ENCODE assay signal across 24 cellular contexts in the genomic region with DNA sequence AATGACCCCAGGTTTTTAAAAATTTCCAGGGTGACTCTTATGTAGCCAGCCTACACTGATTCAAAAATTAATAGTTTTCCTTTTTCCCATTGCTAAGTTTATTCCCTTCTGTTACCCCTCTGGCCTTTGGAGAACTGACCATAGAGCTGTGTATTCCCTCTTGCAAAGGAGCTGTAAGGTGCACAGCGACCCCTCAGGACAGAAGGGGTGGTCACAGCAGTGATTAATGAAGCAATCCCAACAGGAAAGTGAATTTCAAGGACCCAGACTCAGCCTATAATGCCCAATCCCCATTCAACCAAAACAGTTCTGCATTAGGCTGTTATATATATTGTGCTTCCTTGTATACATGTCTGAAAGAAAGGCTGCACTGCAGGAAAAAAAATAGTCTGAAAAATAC.
DNase-seq lines count a peak whose midpoint lies in the region; ATAC-seq and TF ChIP-seq lines count a peak whose summit lies in the region.
"Had no signal": no experiment of that assay in that cellular context is flagged by ENCODE, and none has a peak within 500 bp of the region (broad histone marks: within the 10 kb centered on the region; RNA-seq: fewer than 3 reads in every experiment).

No MANE protein-coding gene starts in this region.

- H3K9me3 ChIP-seq in BE2C, result no peaks in the 10 kb centered on the region
- no peaks in the 10 kb centered on the region for H3K9me3 ChIP-seq in HCT116 (ENCODE audit: control insufficient read depth in 1 of 2, insufficient read depth in 1 of 2, low read depth in 1 of 2, low read length in 2 of 2)
- H3K9me3 ChIP-seq in neural progenitor cell (ENCODE audit: low read depth), result no peaks in the 10 kb centered on the region
- no peaks in the 10 kb centered on the region for H3K9me3 ChIP-seq in CD4-positive, alpha-beta memory T cell (ENCODE audit: control insufficient read depth in 1 of 2, low read length in 2 of 2)
- no peaks in the 10 kb centered on the region for H3K9me3 ChIP-seq in testis
- H3K9me3 ChIP-seq: esophagus squamous epithelium had no signal

- peaks cover 2% of the 10 kb centered on the region for H3K27me3 Mint-ChIP-seq in neural progenitor cell (ENCODE audit: insufficient read depth, low read depth)
- peaks cover 5 to 17% of the 10 kb centered on the region in 2 donors for H3K27me3 Mint-ChIP-seq in CD4-positive, alpha-beta memory T cell

- TF ChIP-seq CTCF in BE2C (IDR thresholded peaks at IDR 0.05; ENCODE audit: low read depth, low read length), result peak; percentile 42
- peak in 2 of 3 experiments; percentile 39 to 47; a peak in 4 of 6 replicates for TF ChIP-seq CTCF in HCT116 (IDR thresholded peaks at IDR 0.05 in 2 of 3, conservative IDR thresholded peaks at IDR 0.05 in 1 of 3; ENCODE audit: borderline replicate concordance in 1 of 3, insufficient read depth in 1 of 3, low read depth in 2 of 3, low read length in 2 of 3)
- TF ChIP-seq CTCF in astrocyte of the spinal cord (IDR thresholded peaks at IDR 0.05; ENCODE audit: low read depth, low read length), result peak; percentile 3
- peak; percentile 47 for TF ChIP-seq CTCF in neural progenitor cell (IDR thresholded peaks at IDR 0.05)
- TF ChIP-seq CTCF in testis (IDR thresholded peaks at IDR 0.05), result no peak

- no peak overlapping the region for H3K27ac Mint-ChIP-seq in neural progenitor cell
- H3K27ac Mint-ChIP-seq in CD4-positive, alpha-beta memory T cell, result no peak overlapping the region
- H3K27ac Mint-ChIP-seq: activated naive CD8-positive, alpha-beta T cell treated with anti-CD3 and anti-CD28 coated beads, Interleukin-2, amount 50 U/mL, for 24 hours; brain; effector memory CD8-positive, alpha-beta T cell had no signal

- H3K79me2 ChIP-seq in HCT116 (ENCODE audit: insufficient read depth, low read length), result no peaks in the 10 kb centered on the region
- H3K79me2 ChIP-seq in neural progenitor cell (ENCODE audit: low read depth), result no peaks in the 10 kb centered on the region

- BruUV-seq in HCT116 (replicated peaks; lab: Mats Ljungman, UMichigan), result no TSS peak

- H3K9ac ChIP-seq in HCT116 (ENCODE audit: low read length) (no peak overlapping the region), neural progenitor cell (no peak overlapping the region)

- H3K9me2 ChIP-seq in HCT116 (ENCODE audit: insufficient read depth), result no peaks in the 10 kb centered on the region

- in situ Hi-C loops in astrocyte of the spinal cord (cut with HindIII; ENCODE audit: low sequenced_read_pairs), result no loop called here

- DNase-seq in BE2C, result peak; percentile 6
- DNase-seq in HCT116 (ENCODE audit: low read depth, low spot score), result no peak
- no peak for DNase-seq in astrocyte of the spinal cord (ENCODE audit: low read depth, low spot score)
- peak; percentile 21 for DNase-seq in neural progenitor cell (ENCODE audit: low spot score)
- DNase-seq in COLO829 (ENCODE audit: low spot score), result no peak
- DNase-seq in CD4-positive, alpha-beta memory T cell, result no peak
- DNase-seq in testis, result no peak
- DNase-seq: activated CD4-positive, alpha-beta T cell treated with anti-CD3 and anti-CD28 coated beads, Interleukin-2, amount 50 U/mL, for 48 hours; activated CD4-positive, CD25-positive, alpha-beta regulatory T cell; activated effector memory CD4-positive, alpha-beta T cell treated with Interleukin-2 at 50 U/mL for 16 hours; activated naive CD8-positive, alpha-beta T cell treated with anti-CD3 and anti-CD28 coated beads, Interleukin-2, amount 50 U/mL, for 24 hours; effector memory CD8-positive, alpha-beta T cell; esophagus squamous epithelium; KBM-7; kidney glomerular epithelial cell; mammary epithelial cell; NCI-H1694 treated with DMSO at 0.1 percent for 48 hours; NCI-H526; stimulated activated CD4-positive, alpha-beta T cell treated with anti-CD3 and anti-CD28 coated beads, Interleukin-15, amount 100 ng/mL, for 24 hours; T1000 had no signal

- intact Hi-C loops in HCT116 (cut with micrococcal nuclease) (no loop called here), testis (cut with DNase I; ENCODE audit: low total_unique reads) (no loop called here)
- intact Hi-C loops in CD4-positive, alpha-beta memory T cell (cut with micrococcal nuclease), result no loop called here

- H2AFZ ChIP-seq in HCT116 (ENCODE audit: low read depth, low read length, poor library complexity, severe bottlenecking) (no peak overlapping the region), neural progenitor cell (replicated peaks) (no peak overlapping the region)

- no peak overlapping the region for H3K4me2 ChIP-seq in HCT116 (ENCODE audit: low read length)
- no peak overlapping the region for H3K4me2 ChIP-seq in neural progenitor cell

- no peaks in the 10 kb centered on the region for H3K36me3 Mint-ChIP-seq in neural progenitor cell
- H3K36me3 Mint-ChIP-seq in CD4-positive, alpha-beta memory T cell, result no peaks in the 10 kb centered on the region
- H3K36me3 Mint-ChIP-seq: brain had no signal

- H3K4me1 ChIP-seq in BE2C (no peaks in the 10 kb centered on the region), HCT116 (ENCODE audit: control insufficient read depth in 1 of 2, insufficient read depth in 2 of 2, low read length in 2 of 2) (no peaks in the 10 kb centered on the region), neural progenitor cell (no peaks in the 10 kb centered on the region), testis (no peaks in the 10 kb centered on the region)
- H3K4me1 ChIP-seq in CD4-positive, alpha-beta memory T cell (ENCODE audit: insufficient read depth, low read length), result no peaks in the 10 kb centered on the region
- H3K4me1 ChIP-seq: esophagus squamous epithelium, gastroesophageal sphincter, right atrium auricular region had no signal

- H3K4me1 Mint-ChIP-seq in neural progenitor cell, result no peaks in the 10 kb centered on the region
- H3K4me1 Mint-ChIP-seq in CD4-positive, alpha-beta memory T cell, result no peaks in the 10 kb centered on the region
- H3K4me1 Mint-ChIP-seq: activated naive CD8-positive, alpha-beta T cell treated with anti-CD3 and anti-CD28 coated beads, Interleukin-2, amount 50 U/mL, for 24 hours had no signal

- 38 to 45% methylated on average over 1 of the region's 1 CpG for WGBS in testis, 2 donors

- H3K27ac ChIP-seq in HCT116 (ENCODE audit: low read depth, low read length), result no peak overlapping the region
- H3K27ac ChIP-seq in neural progenitor cell, result no peak overlapping the region
- H3K27ac ChIP-seq in CD4-positive, alpha-beta memory T cell (ENCODE audit: low read depth, low read length), result no peak overlapping the region
- no peak overlapping the region for H3K27ac ChIP-seq in testis
- H3K27ac ChIP-seq: esophagus squamous epithelium, gastroesophageal sphincter, right atrium auricular region had no signal

- peaks cover 14% of the 10 kb centered on the region for H3K9me3 Mint-ChIP-seq in neural progenitor cell
- H3K9me3 Mint-ChIP-seq in CD4-positive, alpha-beta memory T cell, result peaks cover 0 to 11% (median 2%) of the 10 kb centered on the region in 8 donors

- no peak for TF ChIP-seq POLR2A in HCT116 (IDR thresholded peaks at IDR 0.05; ENCODE audit: borderline replicate concordance, extremely low read depth, insufficient read depth, insufficient read length)
- TF ChIP-seq POLR2A in testis (IDR thresholded peaks at IDR 0.05), result no peak

- POLR2A ChIA-PET in HCT116 (lab: Charles Lee), result no interaction called here
- POLR2A ChIA-PET in CD4-positive, alpha-beta memory T cell (lab: Charles Lee; ENCODE audit: partially characterized antibody), result no interaction called here

- H3K4me3 ChIP-seq in BE2C (ENCODE audit: low read depth, low read length), result no peak overlapping the region
- no peak overlapping the region for H3K4me3 ChIP-seq in HCT116 (replicated peaks in 1 of 2; ENCODE audit: low read depth in 1 of 2, low read length in 2 of 2)
- H3K4me3 ChIP-seq in astrocyte of the spinal cord (ENCODE audit: low read depth, low read length), result no peak overlapping the region
- no peak overlapping the region for H3K4me3 ChIP-seq in neural progenitor cell
- H3K4me3 ChIP-seq in CD4-positive, alpha-beta memory T cell (ENCODE audit: low read length in 2 of 2), result no peak overlapping the region
- H3K4me3 ChIP-seq in testis, result no peak overlapping the region
- H3K4me3 ChIP-seq: esophagus squamous epithelium, gastroesophageal sphincter, right atrium auricular region had no signal

- RAD21 ChIA-PET in HCT116 (lab: Charles Lee; ENCODE audit: low non-redundant PET in 1 of 2, low total read pairs in 2 of 2, uncharacterized antibody in 2 of 2, unreplicated experiment in 2 of 2), result no interaction called here

- H3K27me3 ChIP-seq in BE2C (no peaks in the 10 kb centered on the region), HCT116 (ENCODE audit: insufficient read depth, low read length) (no peaks in the 10 kb centered on the region), neural progenitor cell (no peaks in the 10 kb centered on the region), testis (no peaks in the 10 kb centered on the region)
- no peaks in the 10 kb centered on the region for H3K27me3 ChIP-seq in CD4-positive, alpha-beta memory T cell (ENCODE audit: insufficient read depth, low read length)
- H3K27me3 ChIP-seq: esophagus squamous epithelium, right atrium auricular region had no signal

- no peaks in the 10 kb centered on the region for H3F3A ChIP-seq in neural progenitor cell (ENCODE audit: low read depth)

- CTCF ChIA-PET in HCT116 (lab: Charles Lee), result interaction anchor here (1.1 to 1.7 kb wide), 2 partner anchors 8 to 9 kb away, joined by 4 read pairs; no protein-coding TSS in a partner anchor
- CTCF ChIA-PET in CD4-positive, alpha-beta memory T cell (lab: Charles Lee; ENCODE audit: partially characterized antibody), result interaction anchor here (1.7 kb wide), 1 partner anchor 10 kb away, joined by 8 read pairs; no protein-coding TSS in a partner anchor

- H3K36me3 ChIP-seq in BE2C (no peaks in the 10 kb centered on the region), HCT116 (ENCODE audit: control insufficient read depth in 1 of 2, insufficient read depth in 2 of 2, low read length in 2 of 2) (no peaks in the 10 kb centered on the region), neural progenitor cell (no peaks in the 10 kb centered on the region), testis (ENCODE audit: low read depth, missing control alignments) (no peaks in the 10 kb centered on the region)
- H3K36me3 ChIP-seq in CD4-positive, alpha-beta memory T cell (ENCODE audit: insufficient read depth, low read length), result no peaks in the 10 kb centered on the region
- H3K36me3 ChIP-seq: esophagus squamous epithelium, gastroesophageal sphincter, right atrium auricular region had no signal

- ATAC-seq in HCT116 (peak; percentile 53), GM21737 (IDR thresholded peaks at IDR 0.05; ENCODE audit: unreplicated experiment) (no peak)
- ATAC-seq: activated naive CD8-positive, alpha-beta T cell treated with anti-CD3 and anti-CD28 coated beads, Interleukin-2, amount 50 U/mL, for 24 hours; effector memory CD8-positive, alpha-beta T cell; gastroesophageal sphincter had no signal

- no peak overlapping the region for H3K4me3 Mint-ChIP-seq in neural progenitor cell
- H3K4me3 Mint-ChIP-seq in CD4-positive, alpha-beta memory T cell, result no peak overlapping the region
- H3K4me3 Mint-ChIP-seq: activated naive CD8-positive, alpha-beta T cell treated with anti-CD3 and anti-CD28 coated beads, Interleukin-2, amount 50 U/mL, for 24 hours; brain; effector memory CD8-positive, alpha-beta T cell had no signal

- H4K20me1 ChIP-seq in HCT116 (ENCODE audit: insufficient read depth) (no peaks in the 10 kb centered on the region), neural progenitor cell (ENCODE audit: low read depth) (no peaks in the 10 kb centered on the region)

- no peak for TF ChIP-seq RAD21 in HCT116 (IDR thresholded peaks at IDR 0.05; ENCODE audit: low read depth)

Comparison
In these comparisons a context has a peak if more than half of its experiments do, and no peak if none do; other contexts are left out.
1. DNase-seq: peak in BE2C (single experiment) and neural progenitor cell (single experiment); none in HCT116 (single experiment), astrocyte of the spinal cord (single experiment), COLO829 (single experiment), CD4-positive, alpha-beta memory T cell (0 of 5) and testis (single experiment).
2. CTCF ChIP-seq: peak in BE2C (single experiment), HCT116 (2 of 3), astrocyte of the spinal cord (single experiment) and neural progenitor cell (single experiment); none in testis (0 of 3).